Comparison of ENCODE assay signal across 8 cellular contexts in the genomic region with DNA sequence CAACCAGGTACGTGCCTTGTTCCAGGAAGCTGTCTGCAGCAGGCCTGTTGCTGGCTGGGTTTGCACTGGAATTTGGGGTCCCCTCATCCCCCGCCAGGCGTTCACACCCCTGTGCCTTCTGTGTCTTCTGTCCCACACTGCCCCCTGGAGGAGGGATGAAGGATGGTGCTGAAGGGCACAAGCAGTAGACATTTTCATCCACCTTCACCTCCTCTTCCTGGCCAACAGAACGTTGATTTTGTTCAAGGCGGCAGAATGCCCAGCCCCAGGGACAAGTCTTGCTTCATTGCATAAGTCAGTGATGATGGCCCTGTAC.
DNase-seq lines count a peak whose midpoint lies in the region; ATAC-seq and TF ChIP-seq lines count a peak whose summit lies in the region.

No MANE protein-coding gene starts in this region.

- in situ Hi-C loops in KBM-7 (cut with MboI; ENCODE audit: low pct_unique_long_range_greater_than_20kb, low sequenced_read_pairs), result no loop called here

- H3K9me3 Mint-ChIP-seq in Calu3 (ENCODE audit: low read depth, unreplicated experiment), result no peaks in the 10 kb centered on the region

- no peaks in the 10 kb centered on the region for H3K4me1 ChIP-seq in foreskin keratinocyte

- H3K27me3 ChIP-seq in foreskin keratinocyte, result peaks cover 14% of the 10 kb centered on the region

- H3K27ac ChIP-seq in foreskin keratinocyte, result no peak overlapping the region

- H3K36me3 Mint-ChIP-seq in Calu3 (ENCODE audit: insufficient read depth, unreplicated experiment), result no peaks in the 10 kb centered on the region

- DNase-seq in Calu3, result peak; percentile 29
- DNase-seq in KBM-7, result peak; percentile 68
- peak; percentile 15 for DNase-seq in activated CD8-positive, alpha-beta memory T cell treated with anti-CD3 and anti-CD28 coated beads, Interleukin-2, amount 50 U/mL, for 24 hours (ENCODE audit: extremely low read depth)
- DNase-seq in foreskin keratinocyte, result no peak
- DNase-seq in stimulated activated CD4-positive, alpha-beta T cell treated with anti-CD3 and anti-CD28 coated beads, Interleukin-2, amount 100 ng/mL, for 4 hours (ENCODE audit: low read depth), result peak; percentile 32
- no peak for DNase-seq in SIG-M5 treated with dmso at 0.1 percent for 504 hours (lab: John Stamatoyannopoulos, UW; ENCODE audit: unreplicated experiment)

- CTCF ChIA-PET in Calu3 (lab: Charles Lee), result no interaction called here

- no peak overlapping the region for H3K4me3 Mint-ChIP-seq in Calu3 (ENCODE audit: low read depth, unreplicated experiment)

- peak; percentile 37 for ATAC-seq in foreskin keratinocyte
- ATAC-seq in GM19452 (IDR thresholded peaks at IDR 0.05; ENCODE audit: unreplicated experiment), result no peak
- ATAC-seq in HG03097 (IDR thresholded peaks at IDR 0.05; ENCODE audit: low FRiP score, unreplicated experiment), result no peak

- intact Hi-C loops in Calu3 (cut with micrococcal nuclease; ENCODE audit: unreplicated experiment), result no loop called here

- H3K27me3 Mint-ChIP-seq in Calu3 (ENCODE audit: unreplicated experiment), result no peaks in the 10 kb centered on the region

- TF ChIP-seq CTCF in Calu3 (IDR thresholded peaks at IDR 0.05; ENCODE audit: unreplicated experiment), result peak; percentile 45
- TF ChIP-seq CTCF in foreskin keratinocyte (conservative IDR thresholded peaks at IDR 0.05), result peak; percentile 73

- BruUV-seq in Calu3 (replicated peaks; lab: Mats Ljungman, UMichigan), result no TSS peak

- no peak overlapping the region for H3K27ac Mint-ChIP-seq in Calu3 (ENCODE audit: unreplicated experiment)

- H3K4me1 Mint-ChIP-seq in Calu3 (ENCODE audit: low read depth, unreplicated experiment), result peaks cover 34% of the 10 kb centered on the region

Comparison
In these comparisons a context has a peak if more than half of its experiments do, and no peak if none do; other contexts are left out.
1. DNase-seq: peak in Calu3 (single experiment), KBM-7 (single experiment), activated CD8-positive, alpha-beta memory T cell treated with anti-CD3 and anti-CD28 coated beads, Interleukin-2, amount 50 U/mL, for 24 hours (single experiment) and stimulated activated CD4-positive, alpha-beta T cell treated with anti-CD3 and anti-CD28 coated beads, Interleukin-2, amount 100 ng/mL, for 4 hours (single experiment); none in foreskin keratinocyte (0 of 2) and SIG-M5 treated with dmso at 0.1 percent for 504 hours (single experiment).